ENCODE assay signal across 11 cellular contexts in genomic region chr5:82018462-82018861, GRCh38. TPM values are rescaled to one million over a fixed set of nuclear protein-coding genes. Genes with fewer than 3 reads are reported as not detected.
A peak's percentile ranks its signal among the peaks of the same experiment; 100 is the strongest.
DNase-seq lines count a peak whose midpoint lies in the region; ATAC-seq and TF ChIP-seq lines count a peak whose summit lies in the region.
"Had no signal": no experiment of that assay in that cellular context is flagged by ENCODE, and none has a peak within 500 bp of the region (broad histone marks: within the 10 kb centered on the region; RNA-seq: fewer than 3 reads in every experiment).

No MANE protein-coding gene starts in this region.

- H3K4me1 Mint-ChIP-seq in nephron progenitor cell = peaks cover 25% of the 10 kb centered on the region

- DNase-seq in NCI-H524 treated with DMSO at 0.1 percent for 48 hours (lab: John Stamatoyannopoulos, UW) (peak; percentile 46), cerebellar cortex (ENCODE audit: low spot score) (peak; percentile 62), nephron progenitor cell (no peak), NCI-H226 (no peak), A172 (ENCODE audit: low spot score) (no peak), HK-2 (ENCODE audit: unreplicated experiment) (no peak)
- no peak for DNase-seq in activated naive CD4-positive, alpha-beta T cell treated with anti-CD3 and anti-CD28 coated beads, Interleukin-2, amount 50 U/mL, for 72 hours (ENCODE audit: low spot score in 2 of 2)
- DNase-seq: activated naive CD8-positive, alpha-beta T cell treated with anti-CD3 and anti-CD28 coated beads for 36 hours; NCI-H2029; stimulated activated CD4-positive, alpha-beta T cell treated with anti-CD3 and anti-CD28 coated beads, Interleukin-12 subunit alpha, Interleukin-12 subunit beta, amount 100 ng/mL, for 4 hours had no signal

- peaks cover 4% of the 10 kb centered on the region for H3K27me3 Mint-ChIP-seq in nephron progenitor cell (ENCODE audit: low read depth, poor library complexity)
- H3K27me3 Mint-ChIP-seq: activated naive CD8-positive, alpha-beta T cell treated with anti-CD3 and anti-CD28 coated beads for 36 hours had no signal

- peak overlapping the region; percentile 43 for H3K27ac Mint-ChIP-seq in nephron progenitor cell
- peak overlapping the region in 1 of 2 donors; percentile 10 for H3K27ac Mint-ChIP-seq in activated naive CD4-positive, alpha-beta T cell treated with anti-CD3 and anti-CD28 coated beads, Interleukin-2, amount 50 U/mL, for 72 hours
- H3K27ac Mint-ChIP-seq: activated naive CD8-positive, alpha-beta T cell treated with anti-CD3 and anti-CD28 coated beads for 36 hours had no signal

- H3K36me3 Mint-ChIP-seq in nephron progenitor cell (ENCODE audit: low read depth) = peaks cover 45% of the 10 kb centered on the region
- peaks cover 19 to 22% of the 10 kb centered on the region in 2 donors for H3K36me3 Mint-ChIP-seq in activated naive CD4-positive, alpha-beta T cell treated with anti-CD3 and anti-CD28 coated beads, Interleukin-2, amount 50 U/mL, for 72 hours

- H3K9me3 Mint-ChIP-seq in nephron progenitor cell = peaks cover 34% of the 10 kb centered on the region
- H3K9me3 Mint-ChIP-seq in activated naive CD4-positive, alpha-beta T cell treated with anti-CD3 and anti-CD28 coated beads, Interleukin-2, amount 50 U/mL, for 72 hours = peaks cover 11 to 13% of the 10 kb centered on the region in 2 donors

- no peak for TF ChIP-seq CTCF in nephron progenitor cell (IDR thresholded peaks at IDR 0.05)

- peak; percentile 40 for ATAC-seq in HG02610 (IDR thresholded peaks at IDR 0.05; ENCODE audit: unreplicated experiment)
- no peak for ATAC-seq in activated naive CD4-positive, alpha-beta T cell treated with anti-CD3 and anti-CD28 coated beads, Interleukin-2, amount 50 U/mL, for 72 hours

- H3K4me3 Mint-ChIP-seq in nephron progenitor cell = no peak overlapping the region
- H3K4me3 Mint-ChIP-seq: activated naive CD8-positive, alpha-beta T cell treated with anti-CD3 and anti-CD28 coated beads for 36 hours had no signal

RNA-seq across cellular contexts. Expression of gene ATG10, which starts 46.6 kb away (rescaled TPM):
- total RNA-seq in activated naive CD4-positive, alpha-beta T cell treated with anti-CD3 and anti-CD28 coated beads, Interleukin-2, amount 50 U/mL, for 72 hours = 1 to 10 TPM; 4.5 to 7.3 TPM
- total RNA-seq in A172 (2014; rRNA removed; shearing (Covaris generic)) = 11.5 and 17.0 TPM in 2 replicates

Comparison
In these comparisons a context has a peak if more than half of its experiments do, and no peak if none do; other contexts are left out.
1. DNase-seq: peak in NCI-H524 treated with DMSO at 0.1 percent for 48 hours (single experiment) and cerebellar cortex (single experiment); none in nephron progenitor cell (single experiment), NCI-H226 (single experiment), activated naive CD4-positive, alpha-beta T cell treated with anti-CD3 and anti-CD28 coated beads, Interleukin-2, amount 50 U/mL, for 72 hours (0 of 2), A172 (single experiment) and HK-2 (single experiment).